Comparison of ENCODE assay signal across 9 cellular contexts in genomic region chr6:163260111-163260895, GRCh38.
DNase-seq lines count a peak whose midpoint lies in the region; ATAC-seq and TF ChIP-seq lines count a peak whose summit lies in the region.
"Had no signal": no experiment of that assay in that cellular context is flagged by ENCODE, and none has a peak within 500 bp of the region (broad histone marks: within the 10 kb centered on the region; RNA-seq: fewer than 3 reads in every experiment).

No MANE protein-coding gene starts in this region.

- peaks cover 56% of the 10 kb centered on the region for H3K4me1 Mint-ChIP-seq in WTC11
- no peaks in the 10 kb centered on the region for H3K4me1 Mint-ChIP-seq in activated CD4-positive, alpha-beta T cell treated with anti-CD3 and anti-CD28 coated beads, Interleukin-2, amount 10 ng/mL, durations not matched to agents 7 days and 5 days

- no peaks in the 10 kb centered on the region for H3K9me2 ChIP-seq in GM23248 (ENCODE audit: insufficient read depth)

- H3K4me3 Mint-ChIP-seq in WTC11, result peak overlapping the region; percentile 73
- H3K4me3 Mint-ChIP-seq in activated CD4-positive, alpha-beta T cell treated with anti-CD3 and anti-CD28 coated beads, Interleukin-2, amount 10 ng/mL, durations not matched to agents 7 days and 5 days, result no peak overlapping the region

- peak overlapping the region; percentile 53 for H3K4me3 ChIP-seq in GM23248

- ATAC-seq in WTC11, result peak; percentile 92

- no peak for TF ChIP-seq CTCF in WTC11 (IDR thresholded peaks at IDR 0.05)

- peak overlapping the region; percentile 98 for H3K27ac Mint-ChIP-seq in WTC11
- H3K27ac Mint-ChIP-seq in activated CD4-positive, alpha-beta T cell treated with anti-CD3 and anti-CD28 coated beads, Interleukin-2, amount 10 ng/mL, durations not matched to agents 7 days and 5 days, result no peak overlapping the region

- H3K27me3 Mint-ChIP-seq in WTC11 (ENCODE audit: low read depth), result peaks cover 44% of the 10 kb centered on the region
- H3K27me3 Mint-ChIP-seq in activated CD4-positive, alpha-beta T cell treated with anti-CD3 and anti-CD28 coated beads, Interleukin-2, amount 10 ng/mL, durations not matched to agents 7 days and 5 days, result no peaks in the 10 kb centered on the region

- no peaks in the 10 kb centered on the region for H3K27me3 ChIP-seq in GM23248 (replicated peaks; ENCODE audit: insufficient read depth)

- H4K20me1 ChIP-seq in GM23248 (ENCODE audit: insufficient read depth), result no peaks in the 10 kb centered on the region

- H2AFZ ChIP-seq in GM23248, result peak overlapping the region; percentile 77

- POLR2A ChIA-PET in WTC11 (lab: Charles Lee), result interaction anchor here (0.7 kb wide), 1 partner anchor 501 kb away, joined by 3 read pairs; no protein-coding TSS in a partner anchor
- POLR2A ChIA-PET in activated CD4-positive, alpha-beta T cell treated with anti-CD3 and anti-CD28 coated beads, Interleukin-2, amount 10 ng/mL, durations not matched to agents 7 days and 5 days (lab: Charles Lee), result interaction anchor here (0.6 kb wide), 1 partner anchor 431 kb away, joined by 6 read pairs; no protein-coding TSS in a partner anchor

- H3K4me2 ChIP-seq in GM23248 (ENCODE audit: unreplicated experiment), result peak overlapping the region; percentile 68
- H3K4me2 ChIP-seq: KMS-11 had no signal

- no peaks in the 10 kb centered on the region for H3K9me3 ChIP-seq in GM23248 (ENCODE audit: low read depth)

- H3F3A ChIP-seq in GM23248 (ENCODE audit: insufficient read depth), result no peaks in the 10 kb centered on the region

- H3K9me3 Mint-ChIP-seq in WTC11, result peaks cover 11% of the 10 kb centered on the region
- H3K9me3 Mint-ChIP-seq in activated CD4-positive, alpha-beta T cell treated with anti-CD3 and anti-CD28 coated beads, Interleukin-2, amount 10 ng/mL, durations not matched to agents 7 days and 5 days, result no peaks in the 10 kb centered on the region

- H3K27ac ChIP-seq in GM23248, result no peak overlapping the region
- H3K27ac ChIP-seq: KMS-11 had no signal

- H3K9ac ChIP-seq in GM23248, result no peak overlapping the region
- H3K9ac ChIP-seq: KMS-11 had no signal

- whole genome bisulfite sequencing in GM23248 (ENCODE audit: low coverage in 1 of 2, low lambda C conversion rate in 2 of 2, missing lambda C conversion rate in 2 of 2), 2 experiments, result 26 to 27% methylated on average over 21 of the region's 21 CpGs

- H3K36me3 Mint-ChIP-seq in WTC11, result peaks cover 8% of the 10 kb centered on the region
- no peaks in the 10 kb centered on the region for H3K36me3 Mint-ChIP-seq in activated CD4-positive, alpha-beta T cell treated with anti-CD3 and anti-CD28 coated beads, Interleukin-2, amount 10 ng/mL, durations not matched to agents 7 days and 5 days (ENCODE audit: low read depth)

- in situ Hi-C loops in GM23248 (cut with MboI), result no loop called here

- no peaks in the 10 kb centered on the region for H3K36me3 ChIP-seq in GM23248 (ENCODE audit: low read depth)

- H3K4me1 ChIP-seq in GM23248 (ENCODE audit: insufficient read depth), result no peaks in the 10 kb centered on the region

- DNase-seq in GM23248 (peak; percentile 15), WTC11 (ENCODE audit: low spot score) (peak; percentile 60), hippocampal formation (lab: John Stamatoyannopoulos, UW) (peak; percentile 57 to 84), renal cortical epithelial cell (ENCODE audit: low read depth) (peak; percentile 4), GM19238 (ENCODE audit: insufficient read length, low spot score) (no peak), UCSD-AML1 (lab: John Stamatoyannopoulos, UW; ENCODE audit: unreplicated experiment) (no peak)
- no peak for DNase-seq in activated CD4-positive, CD25-positive, alpha-beta regulatory T cell treated with anti-CD3 and anti-CD28 coated beads, Interleukin-2, amount 50 U/mL, for 72 hours
- DNase-seq in activated CD4-positive, alpha-beta T cell treated with anti-CD3 and anti-CD28 coated beads, Interleukin-2, amount 10 ng/mL, durations not matched to agents 7 days and 5 days, result no peak

- CTCF ChIA-PET in WTC11 (lab: Charles Lee), result interaction anchor here (0.9 to 1.9 kb wide), 2 partner anchors 42 to 79 kb away, joined by 3 to 4 read pairs; no protein-coding TSS in a partner anchor
- CTCF ChIA-PET in activated CD4-positive, alpha-beta T cell treated with anti-CD3 and anti-CD28 coated beads, Interleukin-2, amount 10 ng/mL, durations not matched to agents 7 days and 5 days (lab: Charles Lee), result no interaction called here

- no peaks in the 10 kb centered on the region for H3K79me2 ChIP-seq in GM23248 (ENCODE audit: insufficient read depth)

TF ChIP-seq in WTC11, 78 proteins besides CTCF, POLR2A, EP300 and RAD21 (continues in another document):
- TF ChIP-seq TEAD1 (CRISPR knock-in tag; IDR thresholded peaks at IDR 0.05), result peak; percentile 71; the same call in 1 of the 2 replicates
- no peak for TF ChIP-seq MXD4 (CRISPR knock-in tag; IDR thresholded peaks at IDR 0.05; ENCODE audit: borderline replicate concordance)
- TF ChIP-seq GTF2I (CRISPR knock-in tag; conservative IDR thresholded peaks at IDR 0.05), result no peak
- TF ChIP-seq, protein P1, sequence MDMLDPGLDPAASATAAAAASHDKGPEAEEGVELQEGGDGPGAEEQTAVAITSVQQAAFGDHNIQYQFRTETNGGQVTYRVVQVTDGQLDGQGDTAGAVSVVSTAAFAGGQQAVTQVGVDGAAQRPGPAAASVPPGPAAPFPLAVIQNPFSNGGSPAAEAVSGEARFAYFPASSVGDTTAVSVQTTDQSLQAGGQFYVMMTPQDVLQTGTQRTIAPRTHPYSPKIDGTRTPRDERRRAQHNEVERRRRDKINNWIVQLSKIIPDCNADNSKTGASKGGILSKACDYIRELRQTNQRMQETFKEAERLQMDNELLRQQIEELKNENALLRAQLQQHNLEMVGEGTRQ (CRISPR knock-in tag; IDR thresholded peaks at IDR 0.05), result no peak
- TF ChIP-seq SOX15 (CRISPR knock-in tag; IDR thresholded peaks at IDR 0.05), result no peak
- TF ChIP-seq KAT7 (CRISPR knock-in tag; IDR thresholded peaks at IDR 0.05; ENCODE audit: borderline replicate concordance), result 0 out of 2 replicates have a peak, but pooled peaks have one; percentile 33
- peak; percentile 50; the same call in 1 of the 2 replicates for TF ChIP-seq MAX (CRISPR knock-in tag; IDR thresholded peaks at IDR 0.05)
- 0 out of 2 replicates have a peak, but pooled peaks have one; percentile 28 for TF ChIP-seq PRRX2 (CRISPR knock-in tag; IDR thresholded peaks at IDR 0.05)
- no peak for TF ChIP-seq ZNF425 (CRISPR knock-in tag; conservative IDR thresholded peaks at IDR 0.05)
- no peak for TF ChIP-seq FOXJ3 (CRISPR knock-in tag; IDR thresholded peaks at IDR 0.05; ENCODE audit: borderline replicate concordance)
- no peak for TF ChIP-seq IRF2 (CRISPR knock-in tag; IDR thresholded peaks at IDR 0.05; ENCODE audit: borderline replicate concordance, low read depth)
- TF ChIP-seq SP1 (CRISPR knock-in tag; conservative IDR thresholded peaks at IDR 0.05), result 0 out of 2 replicates have a peak, but pooled peaks have one; percentile 38
- TF ChIP-seq ATF2 (CRISPR knock-in tag; IDR thresholded peaks at IDR 0.05; ENCODE audit: borderline replicate concordance, low read depth), result no peak
- TF ChIP-seq GABPB1 (CRISPR knock-in tag; IDR thresholded peaks at IDR 0.05), result no peak
- no peak for TF ChIP-seq RORB (CRISPR knock-in tag; IDR thresholded peaks at IDR 0.05)
- TF ChIP-seq ETV6 (CRISPR knock-in tag; IDR thresholded peaks at IDR 0.05), result 0 out of 2 replicates have a peak, but pooled peaks have one; percentile 20
- TF ChIP-seq, protein P2, sequence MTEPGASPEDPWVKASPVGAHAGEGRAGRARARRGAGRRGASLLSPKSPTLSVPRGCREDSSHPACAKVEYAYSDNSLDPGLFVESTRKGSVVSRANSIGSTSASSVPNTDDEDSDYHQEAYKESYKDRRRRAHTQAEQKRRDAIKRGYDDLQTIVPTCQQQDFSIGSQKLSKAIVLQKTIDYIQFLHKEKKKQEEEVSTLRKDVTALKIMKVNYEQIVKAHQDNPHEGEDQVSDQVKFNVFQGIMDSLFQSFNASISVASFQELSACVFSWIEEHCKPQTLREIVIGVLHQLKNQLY (CRISPR knock-in tag; IDR thresholded peaks at IDR 0.05), result no peak
- no peak for TF ChIP-seq NFE2L1 (CRISPR knock-in tag; IDR thresholded peaks at IDR 0.05)

Comparison
In these comparisons a context has a peak if more than half of its experiments do, and no peak if none do; other contexts are left out.
1. DNase-seq: peak in GM23248 (single experiment), WTC11 (single experiment), hippocampal formation (2 of 2) and renal cortical epithelial cell (single experiment); none in GM19238 (single experiment), UCSD-AML1 (single experiment), activated CD4-positive, CD25-positive, alpha-beta regulatory T cell treated with anti-CD3 and anti-CD28 coated beads, Interleukin-2, amount 50 U/mL, for 72 hours (single experiment) and activated CD4-positive, alpha-beta T cell treated with anti-CD3 and anti-CD28 coated beads, Interleukin-2, amount 10 ng/mL, durations not matched to agents 7 days and 5 days (single experiment).